Comparison of ENCODE assay signal across 6 cellular contexts in genomic region chr19:54188224-54188871, GRCh38. TPM values are rescaled to one million over a fixed set of nuclear protein-coding genes. Genes with fewer than 3 reads are reported as not detected.
A peak's percentile ranks its signal among the peaks of the same experiment; 100 is the strongest.
DNase-seq lines count a peak whose midpoint lies in the region; ATAC-seq and TF ChIP-seq lines count a peak whose summit lies in the region.

No MANE protein-coding gene starts in this region.

- CTCF ChIA-PET in BJ (lab: Yijun Ruan, JAX) (interaction anchor here (0.7 to 2.0 kb wide), 3 partner anchors 15 to 77 kb away, joined by 3 to 9 read pairs (median 3); no protein-coding TSS in a partner anchor), PC-3 (lab: Charles Lee) (interaction anchor here (0.8 to 1.6 kb wide), 3 partner anchors 13 to 52 kb away, joined by 3 to 11 read pairs (median 4); partner anchors contain the start of genes CNOT3 and TMC4)

- no peaks in the 10 kb centered on the region for H3K9me3 Mint-ChIP-seq in central memory CD8-positive, alpha-beta T cell
- no peaks in the 10 kb centered on the region for H3K9me3 Mint-ChIP-seq in osteocyte (ENCODE audit: unreplicated experiment)

- TSS peak; percentile 25 for BruUV-seq in PC-3 (replicated peaks; lab: Mats Ljungman, UMichigan)

- H3K27ac Mint-ChIP-seq in central memory CD8-positive, alpha-beta T cell (ENCODE audit: low read depth): peak overlapping the region; percentile 99
- peak overlapping the region; percentile 82 for H3K27ac Mint-ChIP-seq in osteocyte (ENCODE audit: unreplicated experiment)

- no peaks in the 10 kb centered on the region for H3K9me2 ChIP-seq in PC-3 (replicated peaks; ENCODE audit: low read length)

- peaks cover 48% of the 10 kb centered on the region for H3K79me2 ChIP-seq in PC-3 (ENCODE audit: low read length)

- peaks cover 42% of the 10 kb centered on the region for H3K4me1 Mint-ChIP-seq in central memory CD8-positive, alpha-beta T cell
- H3K4me1 Mint-ChIP-seq in osteocyte (ENCODE audit: unreplicated experiment): peaks cover 32% of the 10 kb centered on the region

- H3K4me3 Mint-ChIP-seq in central memory CD8-positive, alpha-beta T cell: peak overlapping the region; percentile 94
- peak overlapping the region; percentile 93 for H3K4me3 Mint-ChIP-seq in osteocyte (ENCODE audit: unreplicated experiment)

- H3K4me3 ChIP-seq in BJ (ENCODE audit: low read depth, low read length): peak overlapping the region; percentile 79
- peak overlapping the region; percentile 74 for H3K4me3 ChIP-seq in PC-3 (ENCODE audit: low read length)

- TF ChIP-seq CTCF in BJ (IDR thresholded peaks at IDR 0.05; ENCODE audit: insufficient read depth, low read depth, low read length): no peak
- no peak for TF ChIP-seq CTCF in PC-3 (conservative IDR thresholded peaks at IDR 0.05; ENCODE audit: low read depth, low read length)
- TF ChIP-seq CTCF in osteocyte (IDR thresholded peaks at IDR 0.05): no peak

- H3K4me2 ChIP-seq in PC-3 (ENCODE audit: low read length): peak overlapping the region; percentile 98

- no peak for ATAC-seq in PC-3
- ATAC-seq in central memory CD8-positive, alpha-beta T cell (replicated peaks; ENCODE audit: extremely low read depth, poor library complexity, severe bottlenecking): no peak
- no peak for ATAC-seq in HG03442 (IDR thresholded peaks at IDR 0.05; ENCODE audit: unreplicated experiment)

- no peaks in the 10 kb centered on the region for H3K27me3 Mint-ChIP-seq in central memory CD8-positive, alpha-beta T cell
- no peaks in the 10 kb centered on the region for H3K27me3 Mint-ChIP-seq in osteocyte (ENCODE audit: unreplicated experiment)

- peaks cover 19% of the 10 kb centered on the region for H3K4me1 ChIP-seq in PC-3 (ENCODE audit: insufficient read depth, low read length)

- H4K20me1 ChIP-seq in PC-3 (ENCODE audit: low read length): no peaks in the 10 kb centered on the region

- H3K36me3 Mint-ChIP-seq in central memory CD8-positive, alpha-beta T cell (ENCODE audit: insufficient read depth): peaks cover 22% of the 10 kb centered on the region
- H3K36me3 Mint-ChIP-seq in osteocyte (ENCODE audit: unreplicated experiment): peaks cover 6% of the 10 kb centered on the region

- intact Hi-C loops in PC-3 (cut with micrococcal nuclease): loop anchor here (2.0 kb wide), 1 partner anchor 16 kb away; the partner anchor contains the start of gene TMC4

- H3K9me3 ChIP-seq in PC-3 (ENCODE audit: low read length): no peaks in the 10 kb centered on the region

- H3K36me3 ChIP-seq in BJ (ENCODE audit: control insufficient read depth, insufficient read depth, low read length) (peaks cover 16% of the 10 kb centered on the region), PC-3 (ENCODE audit: low read depth, low read length) (peaks cover 24% of the 10 kb centered on the region; the same call in 1 of the 2 replicates)

- peak overlapping the region; percentile 93 for H2AFZ ChIP-seq in PC-3 (ENCODE audit: low read length)

- peak overlapping the region; percentile 91 for H3K9ac ChIP-seq in PC-3 (ENCODE audit: low read length)

- no peaks in the 10 kb centered on the region for H3K27me3 ChIP-seq in BJ (ENCODE audit: control insufficient read depth, insufficient read depth, low read length)
- no peaks in the 10 kb centered on the region for H3K27me3 ChIP-seq in PC-3 (ENCODE audit: low read length)

- POLR2A ChIA-PET in BJ (lab: Charles Lee) (interaction anchor here (0.6 kb wide), 1 partner anchor 279 kb away, joined by 3 read pairs; no protein-coding TSS in a partner anchor), PC-3 (lab: Charles Lee; ENCODE audit: unreplicated experiment) (interaction anchor here (0.6 to 2.8 kb wide), 3 partner anchors 11 to 321 kb away, joined by 3 to 22 read pairs (median 7); partner anchors contain the start of gene CNOT3)

- DNase-seq in BJ (ENCODE audit: low read depth) (no peak), PC-3 (peak; percentile 54), osteocyte (ENCODE audit: extremely low spot score, unreplicated experiment) (no peak), NCI-H1417 treated with DMSO at 0.1 percent for 48 hours (lab: John Stamatoyannopoulos, UW) (no peak)
- no peak for DNase-seq in central memory CD8-positive, alpha-beta T cell (ENCODE audit: low spot score in 2 of 2)

- H3F3A ChIP-seq in PC-3 (ENCODE audit: low read length, unreplicated experiment): no peaks in the 10 kb centered on the region

- H3K27ac ChIP-seq in PC-3 (ENCODE audit: low read length): no peak overlapping the region

RNA-seq across cellular contexts. Expression of gene MBOAT7, which starts 1.0 kb away (rescaled TPM):
- polyA plus RNA-seq in BJ (2011; rRNA removed): 75.1 and 101 TPM in 2 replicates
- polyA minus RNA-seq in BJ (2011; rRNA and poly(A)+ RNA removed): 61.0 and 72.7 TPM in 2 replicates
- total RNA-seq in PC-3 (2014; rRNA removed) (231 and 261 TPM in 2 replicates), osteocyte (81.8 and 85.2 TPM in 2 replicates)

RNA-seq across cellular contexts. Expression of gene TSEN34, which starts 2.8 kb away (rescaled TPM):
- polyA plus RNA-seq in BJ (2011; rRNA removed): 36.2 and 53.9 TPM in 2 replicates
- polyA minus RNA-seq in BJ (2011; rRNA and poly(A)+ RNA removed): 17.9 and 27.1 TPM in 2 replicates
- 122 and 173 TPM in 2 replicates for total RNA-seq in PC-3 (2014; rRNA removed)
- 51.1 and 53.7 TPM in 2 replicates for total RNA-seq in osteocyte

RNA-seq across cellular contexts. Expression of gene RPS9, which starts 12.3 kb away (rescaled TPM):
- 2,387 and 3,504 TPM in 2 replicates for polyA plus RNA-seq in BJ (2011; rRNA removed)
- 307 and 537 TPM in 2 replicates for polyA minus RNA-seq in BJ (2011; rRNA and poly(A)+ RNA removed)
- 3,477 and 3,621 TPM in 2 replicates for total RNA-seq in PC-3 (2014; rRNA removed)
- 1,011 TPM in 2 replicates for total RNA-seq in osteocyte

RNA-seq across cellular contexts. Expression of gene TMC4, which starts 15.4 kb away (rescaled TPM):
- polyA plus RNA-seq in BJ (2011; rRNA removed): 0.54 and 0.55 TPM in 2 replicates
- polyA minus RNA-seq in BJ (2011; rRNA and poly(A)+ RNA removed): 0.57 TPM in 1 of 2 replicates, not detected in the other
- total RNA-seq in PC-3 (2014; rRNA removed): 11.2 and 13.4 TPM in 2 replicates
- 2.0 and 2.7 TPM in 2 replicates for total RNA-seq in osteocyte

RNA-seq across cellular contexts. Expression of gene LENG1, which starts 28.8 kb away (rescaled TPM):
- 3.7 and 4.4 TPM in 2 replicates for polyA plus RNA-seq in BJ (2011; rRNA removed)
- 0.26 and 0.71 TPM in 2 replicates for polyA minus RNA-seq in BJ (2011; rRNA and poly(A)+ RNA removed)
- total RNA-seq in PC-3 (2014; rRNA removed) (13.6 and 18.8 TPM in 2 replicates), osteocyte (5.6 and 7.1 TPM in 2 replicates)
